ENCODE assay signal across 1 cellular context in genomic region chr19:54518844-54519243, GRCh38.
TF ChIP-seq lines count a peak whose summit lies in the region.

No MANE protein-coding gene starts in this region.

TF ChIP-seq in K562, 482 proteins besides CTCF, POLR2A, EP300 and RAD21 (continued from another document):
- TF ChIP-seq ZMIZ1 (IDR thresholded peaks at IDR 0.05; ENCODE audit: low read depth in 2 of 2, low read length in 2 of 2) (peak in 1 of 2 experiments; percentile 78; a peak in 1 of 4 replicates), TOE1 (IDR thresholded peaks at IDR 0.05; ENCODE audit: borderline replicate concordance) (0 out of 2 replicates have a peak, but pooled peaks have one; percentile 29), TOE1 (CRISPR knock-in tag; IDR thresholded peaks at IDR 0.05; ENCODE audit: borderline replicate concordance, low read depth) (no peak), SMARCC2 (IDR thresholded peaks at IDR 0.05; ENCODE audit: low read depth) (peak; percentile 78), MAZ (CRISPR knock-in tag; conservative IDR thresholded peaks at IDR 0.05 in 1 of 2, IDR thresholded peaks at IDR 0.05 in 1 of 2) (no peak), PPARD (CRISPR knock-in tag; IDR thresholded peaks at IDR 0.05) (no peak), XRCC3 (IDR thresholded peaks at IDR 0.05) (no peak), SMARCE1 (IDR thresholded peaks at IDR 0.05) (peak; percentile 90), ZSCAN32 (CRISPR knock-in tag; IDR thresholded peaks at IDR 0.05) (no peak), CREB3L1 (IDR thresholded peaks at IDR 0.05; ENCODE audit: borderline replicate concordance, low read depth) (no peak), NEUROD1 (IDR thresholded peaks at IDR 0.05; ENCODE audit: borderline replicate concordance, low read depth, low read length, partially characterized antibody) (peak; percentile 76), TRIM24 (IDR thresholded peaks at IDR 0.05) (peak; percentile 48 to 75; a peak in 3 of 4 replicates), CBFA2T3 (IDR thresholded peaks at IDR 0.05) (peak; percentile 92), ZNF766 (CRISPR knock-in tag; conservative IDR thresholded peaks at IDR 0.05) (peak; percentile 57; the same call in 1 of the 2 replicates), NR4A1 (CRISPR knock-in tag; IDR thresholded peaks at IDR 0.05) (no peak), NR4A1 (tag; IDR thresholded peaks at IDR 0.05) (no peak), ESRRA (IDR thresholded peaks at IDR 0.05; ENCODE audit: borderline replicate concordance, low read depth) (no peak), BHLHE40 (IDR thresholded peaks at IDR 0.05; ENCODE audit: low read length) (peak; percentile 46; the same call in 1 of the 2 replicates), FOSL1 (tag; conservative IDR thresholded peaks at IDR 0.05) (peak; percentile 99), MTF1 (CRISPR knock-in tag; IDR thresholded peaks at IDR 0.05; ENCODE audit: borderline replicate concordance) (no peak), CC2D1A (IDR thresholded peaks at IDR 0.05) (0 out of 2 replicates have a peak, but pooled peaks have one; percentile 26), ZNF76 (CRISPR knock-in tag; IDR thresholded peaks at IDR 0.05; ENCODE audit: borderline replicate concordance) (no peak), SMARCA4 (IDR thresholded peaks at IDR 0.05) (peak; percentile 92), ETV1 (tag; conservative IDR thresholded peaks at IDR 0.05; ENCODE audit: low read depth) (peak; percentile 91), ATF7 (IDR thresholded peaks at IDR 0.05) (0 out of 2 replicates have a peak, but pooled peaks have one; percentile 41), MITF (IDR thresholded peaks at IDR 0.05) (peak; percentile 68), TCFL5 (CRISPR knock-in tag; conservative IDR thresholded peaks at IDR 0.05) (no peak), ZNF239 (CRISPR knock-in tag; IDR thresholded peaks at IDR 0.05) (peak; percentile 93), RAD51 (IDR thresholded peaks at IDR 0.05; ENCODE audit: borderline replicate concordance, low read depth) (no peak), TEAD1 (CRISPR knock-in tag; IDR thresholded peaks at IDR 0.05) (no peak), KLF16 (IDR thresholded peaks at IDR 0.05) (peak; percentile 82; the same call in 1 of the 2 replicates), MECOM (CRISPR knock-in tag; IDR thresholded peaks at IDR 0.05) (no peak), NFRKB (IDR thresholded peaks at IDR 0.05; ENCODE audit: low read depth) (no peak), ZNF354B (CRISPR knock-in tag; IDR thresholded peaks at IDR 0.05) (no peak), ATF1 (CRISPR knock-in tag; IDR thresholded peaks at IDR 0.05) (no peak), ATF1 (tag; IDR thresholded peaks at IDR 0.05) (no peak), NCOA6 (IDR thresholded peaks at IDR 0.05) (no peak), TCF15 (CRISPR knock-in tag; IDR thresholded peaks at IDR 0.05) (no peak), TBL1XR1 (IDR thresholded peaks at IDR 0.05; ENCODE audit: low read length in 2 of 2) (peak in 1 of 2 experiments; percentile 19; a peak in 1 of 4 replicates), GATAD2A (IDR thresholded peaks at IDR 0.05) (no peak), THAP7 (CRISPR knock-in tag; IDR thresholded peaks at IDR 0.05) (no peak), ZNF197 (CRISPR knock-in tag; IDR thresholded peaks at IDR 0.05; ENCODE audit: low read depth) (no peak), FOS (IDR thresholded peaks at IDR 0.05; ENCODE audit: extremely low read depth, insufficient read length) (peak; percentile 41), NFIC (IDR thresholded peaks at IDR 0.05) (peak; percentile 59; the same call in 1 of the 2 replicates), FOXK1 (CRISPR knock-in tag; IDR thresholded peaks at IDR 0.05; ENCODE audit: borderline replicate concordance) (no peak), ASH1L (IDR thresholded peaks at IDR 0.05; ENCODE audit: borderline replicate concordance, low read depth, partially characterized antibody) (no peak)
- TF ChIP-seq, protein P1, sequence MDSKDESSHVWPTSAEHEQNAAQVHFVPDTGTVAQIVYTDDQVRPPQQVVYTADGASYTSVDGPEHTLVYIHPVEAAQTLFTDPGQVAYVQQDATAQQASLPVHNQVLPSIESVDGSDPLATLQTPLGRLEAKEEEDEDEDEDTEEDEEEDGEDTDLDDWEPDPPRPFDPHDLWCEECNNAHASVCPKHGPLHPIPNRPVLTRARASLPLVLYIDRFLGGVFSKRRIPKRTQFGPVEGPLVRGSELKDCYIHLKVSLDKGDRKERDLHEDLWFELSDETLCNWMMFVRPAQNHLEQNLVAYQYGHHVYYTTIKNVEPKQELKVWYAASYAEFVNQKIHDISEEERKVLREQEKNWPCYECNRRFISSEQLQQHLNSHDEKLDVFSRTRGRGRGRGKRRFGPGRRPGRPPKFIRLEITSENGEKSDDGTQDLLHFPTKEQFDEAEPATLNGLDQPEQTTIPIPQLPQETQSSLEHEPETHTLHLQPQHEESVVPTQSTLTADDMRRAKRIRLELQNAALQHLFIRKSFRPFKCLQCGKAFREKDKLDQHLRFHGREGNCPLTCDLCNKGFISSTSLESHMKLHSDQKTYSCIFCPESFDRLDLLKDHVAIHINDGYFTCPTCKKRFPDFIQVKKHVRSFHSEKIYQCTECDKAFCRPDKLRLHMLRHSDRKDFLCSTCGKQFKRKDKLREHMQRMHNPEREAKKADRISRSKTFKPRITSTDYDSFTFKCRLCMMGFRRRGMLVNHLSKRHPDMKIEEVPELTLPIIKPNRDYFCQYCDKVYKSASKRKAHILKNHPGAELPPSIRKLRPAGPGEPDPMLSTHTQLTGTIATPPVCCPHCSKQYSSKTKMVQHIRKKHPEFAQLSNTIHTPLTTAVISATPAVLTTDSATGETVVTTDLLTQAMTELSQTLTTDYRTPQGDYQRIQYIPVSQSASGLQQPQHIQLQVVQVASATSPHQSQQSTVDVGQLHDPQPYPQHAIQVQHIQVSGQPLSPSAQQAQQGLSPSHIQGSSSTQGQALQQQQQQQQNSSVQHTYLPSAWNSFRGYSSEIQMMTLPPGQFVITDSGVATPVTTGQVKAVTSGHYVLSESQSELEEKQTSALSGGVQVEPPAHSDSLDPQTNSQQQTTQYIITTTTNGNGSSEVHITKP (IDR thresholded peaks at IDR 0.05; ENCODE audit: partially characterized antibody) = no peak
- TF ChIP-seq, protein P2, sequence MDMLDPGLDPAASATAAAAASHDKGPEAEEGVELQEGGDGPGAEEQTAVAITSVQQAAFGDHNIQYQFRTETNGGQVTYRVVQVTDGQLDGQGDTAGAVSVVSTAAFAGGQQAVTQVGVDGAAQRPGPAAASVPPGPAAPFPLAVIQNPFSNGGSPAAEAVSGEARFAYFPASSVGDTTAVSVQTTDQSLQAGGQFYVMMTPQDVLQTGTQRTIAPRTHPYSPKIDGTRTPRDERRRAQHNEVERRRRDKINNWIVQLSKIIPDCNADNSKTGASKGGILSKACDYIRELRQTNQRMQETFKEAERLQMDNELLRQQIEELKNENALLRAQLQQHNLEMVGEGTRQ (CRISPR knock-in tag; IDR thresholded peaks at IDR 0.05) = no peak
- TF ChIP-seq, protein P3, sequence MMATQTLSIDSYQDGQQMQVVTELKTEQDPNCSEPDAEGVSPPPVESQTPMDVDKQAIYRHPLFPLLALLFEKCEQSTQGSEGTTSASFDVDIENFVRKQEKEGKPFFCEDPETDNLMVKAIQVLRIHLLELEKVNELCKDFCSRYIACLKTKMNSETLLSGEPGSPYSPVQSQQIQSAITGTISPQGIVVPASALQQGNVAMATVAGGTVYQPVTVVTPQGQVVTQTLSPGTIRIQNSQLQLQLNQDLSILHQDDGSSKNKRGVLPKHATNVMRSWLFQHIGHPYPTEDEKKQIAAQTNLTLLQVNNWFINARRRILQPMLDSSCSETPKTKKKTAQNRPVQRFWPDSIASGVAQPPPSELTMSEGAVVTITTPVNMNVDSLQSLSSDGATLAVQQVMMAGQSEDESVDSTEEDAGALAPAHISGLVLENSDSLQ (IDR thresholded peaks at IDR 0.05) = peak; percentile 28; the same call in 1 of the 2 replicates
- TF ChIP-seq, protein P4, sequence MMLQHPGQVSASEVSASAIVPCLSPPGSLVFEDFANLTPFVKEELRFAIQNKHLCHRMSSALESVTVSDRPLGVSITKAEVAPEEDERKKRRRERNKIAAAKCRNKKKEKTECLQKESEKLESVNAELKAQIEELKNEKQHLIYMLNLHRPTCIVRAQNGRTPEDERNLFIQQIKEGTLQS (IDR thresholded peaks at IDR 0.05) = peak; percentile 89
- TF ChIP-seq, protein P4 (CRISPR knock-in tag; conservative IDR thresholded peaks at IDR 0.05) = no peak; the same call in 1 of the 2 replicates
- TF ChIP-seq, protein P5, sequence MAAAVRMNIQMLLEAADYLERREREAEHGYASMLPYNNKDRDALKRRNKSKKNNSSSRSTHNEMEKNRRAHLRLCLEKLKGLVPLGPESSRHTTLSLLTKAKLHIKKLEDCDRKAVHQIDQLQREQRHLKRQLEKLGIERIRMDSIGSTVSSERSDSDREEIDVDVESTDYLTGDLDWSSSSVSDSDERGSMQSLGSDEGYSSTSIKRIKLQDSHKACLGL (CRISPR knock-in tag; IDR thresholded peaks at IDR 0.05; ENCODE audit: borderline replicate concordance, poor library complexity, severe bottlenecking) = no peak
- TF ChIP-seq, protein P6, sequence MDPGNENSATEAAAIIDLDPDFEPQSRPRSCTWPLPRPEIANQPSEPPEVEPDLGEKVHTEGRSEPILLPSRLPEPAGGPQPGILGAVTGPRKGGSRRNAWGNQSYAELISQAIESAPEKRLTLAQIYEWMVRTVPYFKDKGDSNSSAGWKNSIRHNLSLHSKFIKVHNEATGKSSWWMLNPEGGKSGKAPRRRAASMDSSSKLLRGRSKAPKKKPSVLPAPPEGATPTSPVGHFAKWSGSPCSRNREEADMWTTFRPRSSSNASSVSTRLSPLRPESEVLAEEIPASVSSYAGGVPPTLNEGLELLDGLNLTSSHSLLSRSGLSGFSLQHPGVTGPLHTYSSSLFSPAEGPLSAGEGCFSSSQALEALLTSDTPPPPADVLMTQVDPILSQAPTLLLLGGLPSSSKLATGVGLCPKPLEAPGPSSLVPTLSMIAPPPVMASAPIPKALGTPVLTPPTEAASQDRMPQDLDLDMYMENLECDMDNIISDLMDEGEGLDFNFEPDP (CRISPR knock-in tag; IDR thresholded peaks at IDR 0.05) = no peak
